ENCODE assay signal across 8 cellular contexts in genomic region chr5:151740336-151740942, GRCh38. TPM values are rescaled to one million over a fixed set of nuclear protein-coding genes. Genes with fewer than 3 reads are reported as not detected.
DNase-seq lines count a peak whose midpoint lies in the region; ATAC-seq, FAIRE-seq and TF ChIP-seq lines count a peak whose summit lies in the region.

No MANE protein-coding gene starts in this region.

- H3K27me3 Mint-ChIP-seq in CD4-positive, alpha-beta memory T cell, result no peaks in the 10 kb centered on the region
- H3K27me3 Mint-ChIP-seq in activated naive CD4-positive, alpha-beta T cell treated with anti-CD3 and anti-CD28 coated beads, Interleukin-2, amount 10 ng/mL, durations not matched to agents 7 days and 5 days, result no peaks in the 10 kb centered on the region

- intact Hi-C loops in CD4-positive, alpha-beta memory T cell (cut with micrococcal nuclease), result loop anchor here (1.0 to 2.0 kb wide), 2 partner anchors 81 to 294 kb away; partner anchors contain the start of gene SLC36A1
- intact Hi-C loops in vagina (cut with DNase I), result loop anchor here (1.0 to 5.0 kb wide), 3 partner anchors 30 to 293 kb away; partner anchors contain the start of gene SLC36A1

- CTCF ChIA-PET in CD4-positive, alpha-beta memory T cell (lab: Charles Lee; ENCODE audit: partially characterized antibody), result interaction anchor here (0.6 to 3.2 kb wide), 20 partner anchors 9 to 402 kb away, joined by 3 to 22 read pairs (median 4); partner anchors contain the start of genes ATOX1 and SLC36A1
- CTCF ChIA-PET in activated naive CD4-positive, alpha-beta T cell treated with anti-CD3 and anti-CD28 coated beads, Interleukin-2, amount 10 ng/mL, durations not matched to agents 7 days and 5 days (lab: Charles Lee), result interaction anchor here (0.7 to 7.2 kb wide), 13 partner anchors 9 to 609 kb away, joined by 3 to 120 read pairs (median 4); partner anchors contain the start of gene SLC36A1

- H3K4me1 Mint-ChIP-seq in CD4-positive, alpha-beta memory T cell, result peaks cover 14 to 24% (median 22%) of the 10 kb centered on the region in 4 donors
- peaks cover 29% of the 10 kb centered on the region for H3K4me1 Mint-ChIP-seq in activated naive CD4-positive, alpha-beta T cell treated with anti-CD3 and anti-CD28 coated beads, Interleukin-2, amount 10 ng/mL, durations not matched to agents 7 days and 5 days

- peak overlapping the region in 4 of 7 donors; percentile 5 to 75 (median 55) for H3K27ac Mint-ChIP-seq in CD4-positive, alpha-beta memory T cell
- peak overlapping the region; percentile 55 for H3K27ac Mint-ChIP-seq in activated naive CD4-positive, alpha-beta T cell treated with anti-CD3 and anti-CD28 coated beads, Interleukin-2, amount 10 ng/mL, durations not matched to agents 7 days and 5 days

- peak overlapping the region in 1 of 8 donors; percentile 40 for H3K4me3 Mint-ChIP-seq in CD4-positive, alpha-beta memory T cell
- H3K4me3 Mint-ChIP-seq in activated naive CD4-positive, alpha-beta T cell treated with anti-CD3 and anti-CD28 coated beads, Interleukin-2, amount 10 ng/mL, durations not matched to agents 7 days and 5 days, result no peak overlapping the region

- TF ChIP-seq CTCF in vagina (IDR thresholded peaks at IDR 0.05), result peak; percentile 95 to 98 (median 96)

- H3K36me3 Mint-ChIP-seq in CD4-positive, alpha-beta memory T cell, result peaks cover 36 to 64% of the 10 kb centered on the region in 2 donors
- peaks cover 30% of the 10 kb centered on the region for H3K36me3 Mint-ChIP-seq in activated naive CD4-positive, alpha-beta T cell treated with anti-CD3 and anti-CD28 coated beads, Interleukin-2, amount 10 ng/mL, durations not matched to agents 7 days and 5 days

- H3K27me3 ChIP-seq in CD4-positive, alpha-beta memory T cell (ENCODE audit: insufficient read depth, low read length), result no peaks in the 10 kb centered on the region
- H3K27me3 ChIP-seq in vagina, result no peaks in the 10 kb centered on the region

- peak; percentile 38 to 58 (median 52) for DNase-seq in CD4-positive, alpha-beta memory T cell
- DNase-seq in GM19239 (ENCODE audit: insufficient read length, low spot score) (peak; percentile 50), RCC 7860 (ENCODE audit: low spot score) (peak; percentile 91), germinal center (ENCODE audit: low spot score) (peak; percentile 79), nucleus accumbens (lab: John Stamatoyannopoulos, UW) (peak in 44 of 56 donors; percentile 4 to 65 (median 24)), vagina (ENCODE audit: extremely low spot score in 2 of 2) (peak in 1 of 2 donors; percentile 93)
- DNase-seq in activated naive CD4-positive, alpha-beta T cell treated with anti-CD3 and anti-CD28 coated beads, Interleukin-2, amount 10 ng/mL, durations not matched to agents 7 days and 5 days, result peak; percentile 64

- peak; percentile 75 for ATAC-seq in HG03354 (IDR thresholded peaks at IDR 0.05; ENCODE audit: poor library complexity, severe bottlenecking, unreplicated experiment)

- H3K4me3 ChIP-seq in CD4-positive, alpha-beta memory T cell (ENCODE audit: low read length in 2 of 2), result no peak overlapping the region
- H3K4me3 ChIP-seq in vagina, result peak overlapping the region in 1 of 2 donors; percentile 7

- H3K4me1 ChIP-seq in CD4-positive, alpha-beta memory T cell (ENCODE audit: insufficient read depth, low read length), result peaks cover 19% of the 10 kb centered on the region
- peaks cover 46% of the 10 kb centered on the region for H3K4me1 ChIP-seq in vagina

- H3K36me3 ChIP-seq in CD4-positive, alpha-beta memory T cell (ENCODE audit: insufficient read depth, low read length), result no peaks in the 10 kb centered on the region
- peaks cover 0 to 11% of the 10 kb centered on the region in 2 donors for H3K36me3 ChIP-seq in vagina

- H3K9me3 Mint-ChIP-seq in CD4-positive, alpha-beta memory T cell, result no peaks in the 10 kb centered on the region
- no peaks in the 10 kb centered on the region for H3K9me3 Mint-ChIP-seq in activated naive CD4-positive, alpha-beta T cell treated with anti-CD3 and anti-CD28 coated beads, Interleukin-2, amount 10 ng/mL, durations not matched to agents 7 days and 5 days

- no peak overlapping the region for H3K27ac ChIP-seq in CD4-positive, alpha-beta memory T cell (ENCODE audit: low read depth, low read length)
- peak overlapping the region; percentile 81 for H3K27ac ChIP-seq in vagina

- POLR2A ChIA-PET in CD4-positive, alpha-beta memory T cell (lab: Charles Lee; ENCODE audit: partially characterized antibody), result interaction anchor here (0.9 to 1.0 kb wide), 2 partner anchors 18 to 31 kb away, joined by 3 read pairs; partner anchors contain the start of gene ATOX1

- TF ChIP-seq POLR2A in vagina (IDR thresholded peaks at IDR 0.05), result no peak

- H3K9me3 ChIP-seq in CD4-positive, alpha-beta memory T cell (ENCODE audit: control insufficient read depth in 1 of 2, low read length in 2 of 2), result no peaks in the 10 kb centered on the region
- no peaks in the 10 kb centered on the region for H3K9me3 ChIP-seq in vagina

- FAIRE-seq in GM19239 (lab: Jason Lieb, UNC) (peak; percentile 73), RCC 7860 (lab: Jason Lieb, UNC) (peak; percentile 72)

RNA-seq across cellular contexts. Expression of gene ATOX1, which starts 18.0 kb away (rescaled TPM):
- total RNA-seq in CD4-positive, alpha-beta memory T cell, result 10 to 100 TPM; 28.2 to 31.0 TPM
- 10 to 100 TPM; 42.8 to 64.5 TPM for polyA plus RNA-seq in CD4-positive, alpha-beta memory T cell
- 120 TPM for total RNA-seq in vagina

RNA-seq across cellular contexts. Expression of gene G3BP1, which starts 31.3 kb away (rescaled TPM):
- 100 to 1,000 TPM; 189 to 193 TPM for total RNA-seq in CD4-positive, alpha-beta memory T cell
- 100 to 1,000 TPM; 178 to 188 TPM for polyA plus RNA-seq in CD4-positive, alpha-beta memory T cell
- 97.0 TPM for total RNA-seq in vagina

RNA-seq across cellular contexts. Expression of gene SPARC, which starts 53.7 kb away (rescaled TPM):
- under 1 TPM; 0.19 to 0.47 TPM for total RNA-seq in CD4-positive, alpha-beta memory T cell
- under 1 TPM in 1 of 2 donors, not detected in 1; 0.37 TPM for polyA plus RNA-seq in CD4-positive, alpha-beta memory T cell
- total RNA-seq in vagina, result 273 TPM

Comparison
In these comparisons a context has a peak if more than half of its experiments do, and no peak if none do; other contexts are left out.
1. RNA of gene SPARC, which starts 53.7 kb away (total RNA-seq): 273 TPM in vagina (single experiment); 0.19 to 0.47 TPM in CD4-positive, alpha-beta memory T cell; every median in the first group is over 100 times any median in the second.